Comparison of ENCODE assay signal across 8 cellular contexts in genomic region chr6:41787219-41787917, GRCh38. TPM values are rescaled to one million over a fixed set of nuclear protein-coding genes. Genes with fewer than 3 reads are reported as not detected.
DNase-seq lines count a peak whose midpoint lies in the region; ATAC-seq and TF ChIP-seq lines count a peak whose summit lies in the region.

Gene TOMM6 (plus strand): TSS chr6:41787694. CDS start chr6:41787698, 4 bp downstream.

- H3K4me1 ChIP-seq in endocrine pancreas (ENCODE audit: control insufficient read depth, insufficient read depth, low read length) = no peaks in the 10 kb centered on the region

- no peaks in the 10 kb centered on the region for H3K9me3 Mint-ChIP-seq in Calu3 (ENCODE audit: low read depth, unreplicated experiment)
- H3K9me3 Mint-ChIP-seq in activated CD8-positive, alpha-beta memory T cell treated with anti-CD3 and anti-CD28 coated beads, Interleukin-2, amount 10 ng/mL, durations not matched to agents 7 days and 5 days (ENCODE audit: low read depth) = no peaks in the 10 kb centered on the region
- no peaks in the 10 kb centered on the region for H3K9me3 Mint-ChIP-seq in mesothelial cell of epicardium

- intact Hi-C loops in Calu3 (cut with micrococcal nuclease; ENCODE audit: unreplicated experiment) = loop anchor here (10.0 kb wide), 1 partner anchor 427 kb away; the partner anchor contains the start of gene MRPS10

- no TSS peak for BruUV-seq in Calu3 (replicated peaks; lab: Mats Ljungman, UMichigan)

- CTCF ChIA-PET in Calu3 (lab: Charles Lee) = interaction anchor here (0.7 to 3.2 kb wide), 18 partner anchors 10 to 262 kb away, joined by 3 to 29 read pairs (median 4); partner anchors contain the start of genes BYSL, MED20 and TAF8
- CTCF ChIA-PET in activated CD8-positive, alpha-beta memory T cell treated with anti-CD3 and anti-CD28 coated beads, Interleukin-2, amount 10 ng/mL, durations not matched to agents 7 days and 5 days (lab: Charles Lee) = interaction anchor here (0.9 to 18.9 kb wide), 42 partner anchors 10 to 776 kb away, joined by 3 to 340 read pairs (median 6); partner anchors contain the start of genes BYSL, CCND3, MED20 and MRPS10

- no peaks in the 10 kb centered on the region for H3K36me3 ChIP-seq in endocrine pancreas (ENCODE audit: control insufficient read depth, insufficient read depth, low read length)

- ATAC-seq in GM21381 (IDR thresholded peaks at IDR 0.05; ENCODE audit: unreplicated experiment) = peak; percentile 83
- ATAC-seq in activated CD8-positive, alpha-beta memory T cell treated with anti-CD3 and anti-CD28 coated beads, Interleukin-2, amount 10 ng/mL, durations not matched to agents 7 days and 5 days = peak; percentile 87

- H3K27ac Mint-ChIP-seq in Calu3 (ENCODE audit: unreplicated experiment) (peak within 1 kb of the TSS; percentile 94), mesothelial cell of epicardium (peak within 1 kb of the TSS; percentile 99)
- H3K27ac Mint-ChIP-seq in activated CD8-positive, alpha-beta memory T cell treated with anti-CD3 and anti-CD28 coated beads, Interleukin-2, amount 10 ng/mL, durations not matched to agents 7 days and 5 days = peak within 1 kb of the TSS; percentile 97

- DNase-seq in Calu3 = peak; percentile 98
- DNase-seq in HUDEP-2 (lab: John Stamatoyannopoulos, UW; ENCODE audit: unreplicated experiment in 76 of 76) = peak in 75 of 76 experiments; percentile 56 to 99 (median 97)
- DNase-seq in NOMO-1 treated with dmso at 0.1 percent for 144 hours (lab: John Stamatoyannopoulos, UW; ENCODE audit: unreplicated experiment) = peak; percentile 90
- peak; percentile 97 for DNase-seq in activated CD8-positive, alpha-beta memory T cell treated with anti-CD3 and anti-CD28 coated beads, Interleukin-2, amount 10 ng/mL, durations not matched to agents 7 days and 5 days
- peak; percentile 95 to 97 for DNase-seq in mesothelial cell of epicardium (ENCODE audit: low spot score in 2 of 2, unreplicated experiment in 2 of 2)
- DNase-seq in stimulated activated CD8-positive, alpha-beta memory T cell treated with anti-CD3 and anti-CD28 coated beads, Interleukin-15, amount 100 ng/mL, for 48 hours (ENCODE audit: low read depth in 2 of 2) = peak; percentile 90 to 94

- H3K36me3 Mint-ChIP-seq in Calu3 (ENCODE audit: insufficient read depth, unreplicated experiment) = peaks cover 63% of the 10 kb centered on the region
- peaks cover 27% of the 10 kb centered on the region for H3K36me3 Mint-ChIP-seq in activated CD8-positive, alpha-beta memory T cell treated with anti-CD3 and anti-CD28 coated beads, Interleukin-2, amount 10 ng/mL, durations not matched to agents 7 days and 5 days
- peaks cover 4% of the 10 kb centered on the region for H3K36me3 Mint-ChIP-seq in mesothelial cell of epicardium

- H3K9me3 ChIP-seq in endocrine pancreas (ENCODE audit: control insufficient read depth, low read length) = no peaks in the 10 kb centered on the region

- H3K4me3 Mint-ChIP-seq in Calu3 (ENCODE audit: low read depth, unreplicated experiment) = peak within 1 kb of the TSS; percentile 95
- H3K4me3 Mint-ChIP-seq in activated CD8-positive, alpha-beta memory T cell treated with anti-CD3 and anti-CD28 coated beads, Interleukin-2, amount 10 ng/mL, durations not matched to agents 7 days and 5 days = peak within 1 kb of the TSS; percentile 97
- peak within 1 kb of the TSS; percentile 96 for H3K4me3 Mint-ChIP-seq in mesothelial cell of epicardium

- no peaks in the 10 kb centered on the region for H3K27me3 ChIP-seq in endocrine pancreas (ENCODE audit: control insufficient read depth, insufficient read depth, low read length)

- TF ChIP-seq CTCF in Calu3 (IDR thresholded peaks at IDR 0.05; ENCODE audit: unreplicated experiment) (peak; percentile 95), mesothelial cell of epicardium (IDR thresholded peaks at IDR 0.05; ENCODE audit: unreplicated experiment) (peak; percentile 99)

- H3K9ac ChIP-seq in endocrine pancreas (ENCODE audit: control insufficient read depth, insufficient read depth, low read length) = peak within 1 kb of the TSS; percentile 95

- peak within 1 kb of the TSS; percentile 91 for H3K4me3 ChIP-seq in endocrine pancreas (ENCODE audit: control insufficient read depth, insufficient read depth, low read length)

- H3K27me3 Mint-ChIP-seq in Calu3 (ENCODE audit: unreplicated experiment) (no peaks in the 10 kb centered on the region), mesothelial cell of epicardium (ENCODE audit: low read depth) (peaks cover 6% of the 10 kb centered on the region)
- H3K27me3 Mint-ChIP-seq in activated CD8-positive, alpha-beta memory T cell treated with anti-CD3 and anti-CD28 coated beads, Interleukin-2, amount 10 ng/mL, durations not matched to agents 7 days and 5 days = peaks cover 9% of the 10 kb centered on the region

- peaks cover 36% of the 10 kb centered on the region for H3K4me1 Mint-ChIP-seq in Calu3 (ENCODE audit: low read depth, unreplicated experiment)
- peaks cover 22% of the 10 kb centered on the region for H3K4me1 Mint-ChIP-seq in activated CD8-positive, alpha-beta memory T cell treated with anti-CD3 and anti-CD28 coated beads, Interleukin-2, amount 10 ng/mL, durations not matched to agents 7 days and 5 days
- peaks cover 23% of the 10 kb centered on the region for H3K4me1 Mint-ChIP-seq in mesothelial cell of epicardium

RNA-seq across cellular contexts. Expression of gene TOMM6, which starts in this region (rescaled TPM):
- total RNA-seq in Calu3 (2022) = 251 and 265 TPM in 2 replicates
- total RNA-seq in activated CD8-positive, alpha-beta memory T cell treated with anti-CD3 and anti-CD28 coated beads, Interleukin-2, amount 10 ng/mL, durations not matched to agents 7 days and 5 days = 100 to 1,000 TPM; 161 to 219 TPM
- total RNA-seq in mesothelial cell of epicardium = 151 to 168 TPM (median 158 TPM) in 3 replicates

Comparison
In these comparisons a context has a peak if more than half of its experiments do, and no peak if none do; other contexts are left out.
1. Peak in every context shown above with its lines: DNase-seq, ATAC-seq and H3K4me3 ChIP-seq.